Comparison of ENCODE assay signal across 9 cellular contexts in genomic region chr1:118136511-118136937, GRCh38. TPM values are rescaled to one million over a fixed set of nuclear protein-coding genes. Genes with fewer than 3 reads are reported as not detected.
DNase-seq lines count a peak whose midpoint lies in the region; ATAC-seq and TF ChIP-seq lines count a peak whose summit lies in the region.
"Had no signal": no experiment of that assay in that cellular context is flagged by ENCODE, and none has a peak within 500 bp of the region (broad histone marks: within the 10 kb centered on the region; RNA-seq: fewer than 3 reads in every experiment).

No MANE protein-coding gene starts in this region.

- no peaks in the 10 kb centered on the region for H3K9me3 Mint-ChIP-seq in activated naive CD4-positive, alpha-beta T cell treated with anti-CD3 and anti-CD28 coated beads, Interleukin-2, amount 10 ng/mL, durations not matched to agents 7 days and 5 days

- no peaks in the 10 kb centered on the region for H3K27me3 Mint-ChIP-seq in activated naive CD4-positive, alpha-beta T cell treated with anti-CD3 and anti-CD28 coated beads, Interleukin-2, amount 10 ng/mL, durations not matched to agents 7 days and 5 days

- TF ChIP-seq POLR2A in right lobe of liver (IDR thresholded peaks at IDR 0.05) = no peak

- 31% methylated on average over 4 of the region's 4 CpGs for WGBS in right lobe of liver (ENCODE audit: insufficient coverage, low coverage, low lambda C conversion rate, missing lambda C conversion rate)

- intact Hi-C loops in A673 (cut with micrococcal nuclease; ENCODE audit: unreplicated experiment) = no loop called here
- intact Hi-C loops in ascending aorta (cut with DNase I) = no loop called here
- intact Hi-C loops in right lobe of liver (cut with DNase I) = no loop called here

- H3K27me3 ChIP-seq in A673 (replicated peaks; ENCODE audit: insufficient read depth, low read depth, low read length, poor library complexity) (no peaks in the 10 kb centered on the region), ascending aorta (no peaks in the 10 kb centered on the region), right lobe of liver (no peaks in the 10 kb centered on the region)
- H3K27me3 ChIP-seq: pancreas had no signal

- ATAC-seq in GM19023 (IDR thresholded peaks at IDR 0.05; ENCODE audit: unreplicated experiment) = peak; percentile 99
- peak; percentile 97 for ATAC-seq in HG03060 (IDR thresholded peaks at IDR 0.05; ENCODE audit: low read depth, unreplicated experiment)
- ATAC-seq in right lobe of liver = no peak

- H3K4me3 ChIP-seq in A673 (ENCODE audit: low read depth, low read length, poor library complexity, severe bottlenecking) = no peak overlapping the region
- no peak overlapping the region for H3K4me3 ChIP-seq in ascending aorta
- no peak overlapping the region for H3K4me3 ChIP-seq in right lobe of liver
- H3K4me3 ChIP-seq: pancreas had no signal

- CTCF ChIA-PET in A673 (lab: Charles Lee) = no interaction called here
- CTCF ChIA-PET in activated naive CD4-positive, alpha-beta T cell treated with anti-CD3 and anti-CD28 coated beads, Interleukin-2, amount 10 ng/mL, durations not matched to agents 7 days and 5 days (lab: Charles Lee) = no interaction called here

- H3K27ac Mint-ChIP-seq in activated naive CD4-positive, alpha-beta T cell treated with anti-CD3 and anti-CD28 coated beads, Interleukin-2, amount 10 ng/mL, durations not matched to agents 7 days and 5 days = no peak overlapping the region

- POLR2A ChIA-PET in A673 (lab: Charles Lee; ENCODE audit: low non-redundant PET) = no interaction called here

- no peaks in the 10 kb centered on the region for H3K4me1 Mint-ChIP-seq in activated naive CD4-positive, alpha-beta T cell treated with anti-CD3 and anti-CD28 coated beads, Interleukin-2, amount 10 ng/mL, durations not matched to agents 7 days and 5 days

- H3K36me3 ChIP-seq in A673 (ENCODE audit: insufficient read depth, low read length, poor library complexity, severe bottlenecking) (no peaks in the 10 kb centered on the region), ascending aorta (no peaks in the 10 kb centered on the region), right lobe of liver (no peaks in the 10 kb centered on the region)
- H3K36me3 ChIP-seq: pancreas had no signal

- H3K27ac ChIP-seq in A673 (ENCODE audit: low read depth, low read length, poor library complexity, severe bottlenecking) (no peak overlapping the region), ascending aorta (no peak overlapping the region), right lobe of liver (no peak overlapping the region)
- H3K27ac ChIP-seq: pancreas had no signal

- TF ChIP-seq CTCF in A673 (conservative IDR thresholded peaks at IDR 0.05; ENCODE audit: low read depth, low read length) = no peak
- no peak for TF ChIP-seq CTCF in ascending aorta (IDR thresholded peaks at IDR 0.05)
- no peak for TF ChIP-seq CTCF in right lobe of liver (IDR thresholded peaks at IDR 0.05)

- BruUV-seq in A673 (replicated peaks; lab: Mats Ljungman, UMichigan) = no TSS peak

- no peaks in the 10 kb centered on the region for H3K9me3 ChIP-seq in A673 (ENCODE audit: low read depth, low read length, poor library complexity, severe bottlenecking)
- H3K9me3 ChIP-seq in ascending aorta = no peaks in the 10 kb centered on the region
- no peaks in the 10 kb centered on the region for H3K9me3 ChIP-seq in right lobe of liver
- H3K9me3 ChIP-seq: pancreas had no signal

- no peaks in the 10 kb centered on the region for H3K4me1 ChIP-seq in A673 (ENCODE audit: insufficient read depth, low read length, poor library complexity, severe bottlenecking)
- no peaks in the 10 kb centered on the region for H3K4me1 ChIP-seq in ascending aorta
- no peaks in the 10 kb centered on the region for H3K4me1 ChIP-seq in right lobe of liver
- H3K4me1 ChIP-seq: pancreas had no signal

- no peaks in the 10 kb centered on the region for H3K36me3 Mint-ChIP-seq in activated naive CD4-positive, alpha-beta T cell treated with anti-CD3 and anti-CD28 coated beads, Interleukin-2, amount 10 ng/mL, durations not matched to agents 7 days and 5 days

- DNase-seq in A673 (ENCODE audit: low spot score) (peak; percentile 22), renal cortical epithelial cell (ENCODE audit: low read depth) (peak; percentile 77), ascending aorta (ENCODE audit: low spot score in 2 of 2) (no peak), NCI-H510A (lab: John Stamatoyannopoulos, UW) (no peak), right lobe of liver (no peak)
- DNase-seq in activated naive CD4-positive, alpha-beta T cell treated with anti-CD3 and anti-CD28 coated beads, Interleukin-2, amount 10 ng/mL, durations not matched to agents 7 days and 5 days = peak; percentile 26
- DNase-seq: pancreas had no signal

- no peak overlapping the region for H3K4me3 Mint-ChIP-seq in activated naive CD4-positive, alpha-beta T cell treated with anti-CD3 and anti-CD28 coated beads, Interleukin-2, amount 10 ng/mL, durations not matched to agents 7 days and 5 days

RNA-seq across cellular contexts. Expression of gene SPAG17, which starts 48.5 kb away (rescaled TPM):
- not detected in 2 replicates for total RNA-seq in A673 (2021)
- total RNA-seq in renal cortical epithelial cell = 1.4 and 14.6 TPM in 2 replicates
- not detected for total RNA-seq in ascending aorta
- total RNA-seq in right lobe of liver = under 1 TPM in 1 of 6 experiments, not detected in 5; 0.18 TPM

Comparison
In these comparisons a context has a peak if more than half of its experiments do, and no peak if none do; other contexts are left out.
1. DNase-seq: peak in A673 (single experiment), activated naive CD4-positive, alpha-beta T cell treated with anti-CD3 and anti-CD28 coated beads, Interleukin-2, amount 10 ng/mL, durations not matched to agents 7 days and 5 days (single experiment) and renal cortical epithelial cell (single experiment); none in ascending aorta (0 of 2), NCI-H510A (single experiment) and right lobe of liver (0 of 3).
2. ATAC-seq: peak in GM19023 (single experiment) and HG03060 (single experiment); none in right lobe of liver (0 of 4).